Comparison of ENCODE assay signal across 8 cellular contexts in genomic region chr1:244050835-244051444, GRCh38. TPM values are rescaled to one million over a fixed set of nuclear protein-coding genes. Genes with fewer than 3 reads are reported as not detected.
DNase-seq lines count a peak whose midpoint lies in the region; ATAC-seq and TF ChIP-seq lines count a peak whose summit lies in the region.

Gene ZBTB18 (plus strand): TSS chr1:244051283. CDS start chr1:244051432, 149 bp downstream.

- H3K9ac ChIP-seq in subcutaneous abdominal adipose tissue (ENCODE audit: low read length in 5 of 5) = peak within 1 kb of the TSS; percentile 17 to 76 (median 69)

- no peak for TF ChIP-seq CTCF in AG09309 (IDR thresholded peaks at IDR 0.05; ENCODE audit: control insufficient read depth, insufficient read depth, low read depth, low read length, missing control alignments)
- TF ChIP-seq CTCF in OCI-LY7 (conservative IDR thresholded peaks at IDR 0.05; ENCODE audit: low read length) = no peak
- TF ChIP-seq CTCF in choroid plexus epithelial cell (conservative IDR thresholded peaks at IDR 0.05; ENCODE audit: low read depth, low read length) = no peak

- H3K27ac ChIP-seq in OCI-LY7 (ENCODE audit: low read depth, low read length, poor library complexity, severe bottlenecking) (no peak within 1 kb of the TSS), subcutaneous abdominal adipose tissue (ENCODE audit: low read depth, low read length) (peak within 1 kb of the TSS; percentile 56)

- H3K4me1 ChIP-seq in OCI-LY7 (ENCODE audit: insufficient read depth, low read length, poor library complexity, severe bottlenecking) (peaks cover 41% of the 10 kb centered on the region), subcutaneous abdominal adipose tissue (ENCODE audit: control insufficient read depth in 5 of 5, insufficient read depth in 5 of 5, low read length in 5 of 5) (peaks cover 3 to 48% (median 33%) of the 10 kb centered on the region in 5 donors)

- H3K9me3 ChIP-seq in OCI-LY7 (ENCODE audit: low read length) (no peaks in the 10 kb centered on the region), subcutaneous abdominal adipose tissue (ENCODE audit: control insufficient read depth in 5 of 5, low read length in 5 of 5) (no peaks in the 10 kb centered on the region)

- no peak within 1 kb of the TSS for H2AFZ ChIP-seq in OCI-LY7 (ENCODE audit: low read length)

- H3K36me3 ChIP-seq in OCI-LY7 (ENCODE audit: insufficient read depth, low read length) (peaks cover 15% of the 10 kb centered on the region; the same call in 1 of the 2 replicates), subcutaneous abdominal adipose tissue (ENCODE audit: control insufficient read depth in 5 of 5, insufficient read depth in 5 of 5, low read length in 5 of 5) (peaks cover 2 to 20% (median 15%) of the 10 kb centered on the region in 5 donors)

- no peak for ATAC-seq in left lobe of liver
- ATAC-seq in HG03025 (IDR thresholded peaks at IDR 0.05; ENCODE audit: low FRiP score, unreplicated experiment) = no peak

- H3K4me3 ChIP-seq in AG09309 (ENCODE audit: control insufficient read depth, low read depth, low read length) = peak within 1 kb of the TSS; percentile 83
- peak within 1 kb of the TSS; percentile 79 for H3K4me3 ChIP-seq in OCI-LY7 (ENCODE audit: low read depth, low read length, poor library complexity, severe bottlenecking)
- peak within 1 kb of the TSS; percentile 65 for H3K4me3 ChIP-seq in choroid plexus epithelial cell (ENCODE audit: low read depth, low read length)
- peak within 1 kb of the TSS; percentile 75 to 96 (median 85) for H3K4me3 ChIP-seq in subcutaneous abdominal adipose tissue (ENCODE audit: low read depth in 1 of 5, low read length in 5 of 5)

- no TSS peak for BruUV-seq in OCI-LY7 (replicated peaks; lab: Mats Ljungman, UMichigan)

- no peak for DNase-seq in AG09309 (ENCODE audit: low read depth)
- DNase-seq in HCEC 1CT = peak; percentile 52
- DNase-seq in OCI-LY7 (ENCODE audit: low spot score) = no peak
- DNase-seq in choroid plexus epithelial cell (ENCODE audit: low read depth) = peak; percentile 87
- no peak for DNase-seq in left lobe of liver (ENCODE audit: low spot score)
- DNase-seq in effector CD8-positive, alpha-beta T cell (lab: John Stamatoyannopoulos, UW) = no peak

- peaks cover 41% of the 10 kb centered on the region for H4K20me1 ChIP-seq in OCI-LY7 (ENCODE audit: insufficient read depth, low read length)

- peaks cover 6% of the 10 kb centered on the region; the same call in 1 of the 2 replicates for H3K79me2 ChIP-seq in OCI-LY7 (ENCODE audit: insufficient read depth, low read depth, low read length)

- no peaks in the 10 kb centered on the region for H3K9me2 ChIP-seq in OCI-LY7 (ENCODE audit: insufficient read depth, low read length)

- H3K4me2 ChIP-seq in OCI-LY7 (ENCODE audit: low read length) = peak within 1 kb of the TSS; percentile 98

- POLR2A ChIA-PET in OCI-LY7 (lab: Charles Lee) = no interaction called here

- no peaks in the 10 kb centered on the region for H3K27me3 ChIP-seq in subcutaneous abdominal adipose tissue (ENCODE audit: control insufficient read depth in 5 of 5, insufficient read depth in 4 of 5, low read length in 5 of 5)

- CTCF ChIA-PET in OCI-LY7 (lab: Charles Lee; ENCODE audit: unreplicated experiment) = no interaction called here

- intact Hi-C loops in OCI-LY7 (cut with micrococcal nuclease; ENCODE audit: unreplicated experiment) = loop anchor here (5.0 kb wide), 1 partner anchor 709 kb away; no protein-coding TSS in a partner anchor

RNA-seq across cellular contexts. Expression of gene ZBTB18, which starts in this region (rescaled TPM):
- total RNA-seq in OCI-LY7 (2014; rRNA removed; shearing (Covaris generic)) = 18.9 and 21.0 TPM in 2 replicates
- total RNA-seq in OCI-LY7 (2022) (9.9 and 12.2 TPM in 2 replicates), left lobe of liver (14.3 TPM)

Comparison
In these comparisons a context has a peak if more than half of its experiments do, and no peak if none do; other contexts are left out.
1. DNase-seq: peak in HCEC 1CT (single experiment) and choroid plexus epithelial cell (single experiment); none in AG09309 (single experiment), OCI-LY7 (single experiment), left lobe of liver (single experiment) and effector CD8-positive, alpha-beta T cell (single experiment).
2. Peak in every context shown above with its lines, with median percentiles within 50 percentile points of each other: H3K4me3 ChIP-seq.